Comparison of ENCODE assay signal across 17 cellular contexts in genomic region chr9:112248722-112249121, GRCh38.
DNase-seq lines count a peak whose midpoint lies in the region; ATAC-seq lines count a peak whose summit lies in the region.
"Had no signal": no experiment of that assay in that cellular context is flagged by ENCODE, and none has a peak within 500 bp of the region (broad histone marks: within the 10 kb centered on the region; RNA-seq: fewer than 3 reads in every experiment).

No MANE protein-coding gene starts in this region.

- H3K27me3 ChIP-seq in H7 (ENCODE audit: control insufficient read depth, insufficient read depth, low read length) = no peaks in the 10 kb centered on the region
- H3K27me3 ChIP-seq: uterus had no signal

- peaks cover 15% of the 10 kb centered on the region for H3K4me1 Mint-ChIP-seq in activated CD8-positive, alpha-beta memory T cell treated with anti-CD3 and anti-CD28 coated beads, Interleukin-2, amount 10 ng/mL, durations not matched to agents 7 days and 5 days
- H3K4me1 Mint-ChIP-seq in activated T-helper 1 cell treated with anti-CD3 and anti-CD28 coated beads, Interleukin-12 subunit alpha, Interleukin-12 subunit beta, Interleukin-2, Interleukin-4 antibody, amounts not matched to agents 30 ng/mL and 10 ng/mL and 1 ng/mL, durations not matched to agents 14 hours and 24 hours and 36 hours (ENCODE audit: low read depth) = peaks cover 19% of the 10 kb centered on the region
- peaks cover 14% of the 10 kb centered on the region for H3K4me1 Mint-ChIP-seq in stimulated activated memory B cell treated with anti-CD40 and anti-IgM and Interleukin-4, amounts not matched to agents 10 μg/mL and 1 μg/mL and 100 μg/mL, for 72 hours

- ATAC-seq in activated CD8-positive, alpha-beta memory T cell treated with anti-CD3 and anti-CD28 coated beads, Interleukin-2, amount 10 ng/mL, durations not matched to agents 7 days and 5 days = no peak
- ATAC-seq in stimulated activated memory B cell treated with anti-CD40 and anti-IgM and Interleukin-4, amounts not matched to agents 10 μg/mL and 1 μg/mL and 100 μg/mL, for 72 hours = no peak

- intact Hi-C loops in activated T-helper 1 cell treated with anti-CD3 and anti-CD28 coated beads, Interleukin-12 subunit alpha, Interleukin-12 subunit beta, Interleukin-2, Interleukin-4 antibody, amounts not matched to agents 30 ng/mL and 10 ng/mL and 1 ng/mL, durations not matched to agents 14 hours and 24 hours and 36 hours (cut with micrococcal nuclease) = loop anchor here (2.0 kb wide), 1 partner anchor 84 kb away; the partner anchor contains the start of gene PTBP3

- H3K27ac ChIP-seq in substantia nigra (ENCODE audit: low read depth, low read length, poor library complexity, severe bottlenecking) = no peak overlapping the region
- H3K27ac ChIP-seq: SK-N-MC, uterus had no signal

- H3K4me3 Mint-ChIP-seq in activated CD8-positive, alpha-beta memory T cell treated with anti-CD3 and anti-CD28 coated beads, Interleukin-2, amount 10 ng/mL, durations not matched to agents 7 days and 5 days = no peak overlapping the region
- no peak overlapping the region for H3K4me3 Mint-ChIP-seq in activated T-helper 1 cell treated with anti-CD3 and anti-CD28 coated beads, Interleukin-12 subunit alpha, Interleukin-12 subunit beta, Interleukin-2, Interleukin-4 antibody, amounts not matched to agents 30 ng/mL and 10 ng/mL and 1 ng/mL, durations not matched to agents 14 hours and 24 hours and 36 hours
- H3K4me3 Mint-ChIP-seq in stimulated activated memory B cell treated with anti-CD40 and anti-IgM and Interleukin-4, amounts not matched to agents 10 μg/mL and 1 μg/mL and 100 μg/mL, for 72 hours = no peak overlapping the region

- H3K36me3 ChIP-seq in H7 (replicated peaks; ENCODE audit: control insufficient read depth, insufficient read depth, low read length) = peaks cover 2% of the 10 kb centered on the region; the same call in 1 of the 2 replicates
- H3K36me3 ChIP-seq: uterus had no signal

- no peaks in the 10 kb centered on the region for H3K27me3 Mint-ChIP-seq in activated CD8-positive, alpha-beta memory T cell treated with anti-CD3 and anti-CD28 coated beads, Interleukin-2, amount 10 ng/mL, durations not matched to agents 7 days and 5 days
- H3K27me3 Mint-ChIP-seq in activated T-helper 1 cell treated with anti-CD3 and anti-CD28 coated beads, Interleukin-12 subunit alpha, Interleukin-12 subunit beta, Interleukin-2, Interleukin-4 antibody, amounts not matched to agents 30 ng/mL and 10 ng/mL and 1 ng/mL, durations not matched to agents 14 hours and 24 hours and 36 hours (ENCODE audit: insufficient read depth) = no peaks in the 10 kb centered on the region
- no peaks in the 10 kb centered on the region for H3K27me3 Mint-ChIP-seq in stimulated activated memory B cell treated with anti-CD40 and anti-IgM and Interleukin-4, amounts not matched to agents 10 μg/mL and 1 μg/mL and 100 μg/mL, for 72 hours

- H3K36me3 Mint-ChIP-seq in activated CD8-positive, alpha-beta memory T cell treated with anti-CD3 and anti-CD28 coated beads, Interleukin-2, amount 10 ng/mL, durations not matched to agents 7 days and 5 days = peaks cover 59% of the 10 kb centered on the region
- peaks cover 35% of the 10 kb centered on the region for H3K36me3 Mint-ChIP-seq in activated T-helper 1 cell treated with anti-CD3 and anti-CD28 coated beads, Interleukin-12 subunit alpha, Interleukin-12 subunit beta, Interleukin-2, Interleukin-4 antibody, amounts not matched to agents 30 ng/mL and 10 ng/mL and 1 ng/mL, durations not matched to agents 14 hours and 24 hours and 36 hours (ENCODE audit: low read depth)
- H3K36me3 Mint-ChIP-seq in stimulated activated memory B cell treated with anti-CD40 and anti-IgM and Interleukin-4, amounts not matched to agents 10 μg/mL and 1 μg/mL and 100 μg/mL, for 72 hours = peaks cover 65% of the 10 kb centered on the region

- DNase-seq in activated CD8-positive, alpha-beta memory T cell treated with anti-CD3 and anti-CD28 coated beads, Interleukin-2, amount 10 ng/mL, durations not matched to agents 7 days and 5 days = no peak
- DNase-seq in activated CD8-positive, alpha-beta memory T cell treated with anti-CD3 and anti-CD28 coated beads, Interleukin-2, amount 50 U/mL, for 48 hours = no peak
- no peak for DNase-seq in activated T-helper 1 cell treated with anti-CD3 and anti-CD28 coated beads, Interleukin-12 subunit alpha, Interleukin-12 subunit beta, Interleukin-2, Interleukin-4 antibody, amounts not matched to agents 30 ng/mL and 10 ng/mL and 1 ng/mL, durations not matched to agents 14 hours and 24 hours and 36 hours (ENCODE audit: low spot score)
- peak; percentile 14 for DNase-seq in fibroblast of gingiva (ENCODE audit: low read depth)
- no peak for DNase-seq in substantia nigra (lab: John Stamatoyannopoulos, UW)
- DNase-seq in H7 = no peak
- no peak for DNase-seq in middle frontal gyrus (ENCODE audit: extremely low spot score, low spot score)
- DNase-seq: activated CD4-positive, CD25-positive, alpha-beta regulatory T cell treated with anti-CD3 and anti-CD28 coated beads, Interleukin-2, amount 50 U/mL, for 72 hours; activated effector memory CD4-positive, alpha-beta T cell treated with anti-CD3 and anti-CD28 coated beads, Interleukin-2, amount 50 U/mL, for 16 hours; DMS79; KBM-7; left colon; NCI-H187; NCI-H748 treated with DMSO at 0.1 percent for 48 hours; uterus had no signal

- H3K4me3 ChIP-seq in H7 (ENCODE audit: insufficient read depth, low read depth, low read length) = no peak overlapping the region
- H3K4me3 ChIP-seq: SK-N-MC, uterus had no signal

- H3K9me3 Mint-ChIP-seq in activated CD8-positive, alpha-beta memory T cell treated with anti-CD3 and anti-CD28 coated beads, Interleukin-2, amount 10 ng/mL, durations not matched to agents 7 days and 5 days (ENCODE audit: low read depth) = no peaks in the 10 kb centered on the region
- no peaks in the 10 kb centered on the region for H3K9me3 Mint-ChIP-seq in activated T-helper 1 cell treated with anti-CD3 and anti-CD28 coated beads, Interleukin-12 subunit alpha, Interleukin-12 subunit beta, Interleukin-2, Interleukin-4 antibody, amounts not matched to agents 30 ng/mL and 10 ng/mL and 1 ng/mL, durations not matched to agents 14 hours and 24 hours and 36 hours
- no peaks in the 10 kb centered on the region for H3K9me3 Mint-ChIP-seq in stimulated activated memory B cell treated with anti-CD40 and anti-IgM and Interleukin-4, amounts not matched to agents 10 μg/mL and 1 μg/mL and 100 μg/mL, for 72 hours

- CTCF ChIA-PET in activated CD8-positive, alpha-beta memory T cell treated with anti-CD3 and anti-CD28 coated beads, Interleukin-2, amount 10 ng/mL, durations not matched to agents 7 days and 5 days (lab: Charles Lee) = no interaction called here

- H3K27ac Mint-ChIP-seq in activated CD8-positive, alpha-beta memory T cell treated with anti-CD3 and anti-CD28 coated beads, Interleukin-2, amount 10 ng/mL, durations not matched to agents 7 days and 5 days = peak overlapping the region; percentile 6
- H3K27ac Mint-ChIP-seq in activated T-helper 1 cell treated with anti-CD3 and anti-CD28 coated beads, Interleukin-12 subunit alpha, Interleukin-12 subunit beta, Interleukin-2, Interleukin-4 antibody, amounts not matched to agents 30 ng/mL and 10 ng/mL and 1 ng/mL, durations not matched to agents 14 hours and 24 hours and 36 hours = peak overlapping the region; percentile 3
- H3K27ac Mint-ChIP-seq in stimulated activated memory B cell treated with anti-CD40 and anti-IgM and Interleukin-4, amounts not matched to agents 10 μg/mL and 1 μg/mL and 100 μg/mL, for 72 hours = peak overlapping the region; percentile 61

Comparison
In these comparisons a context has a peak if more than half of its experiments do, and no peak if none do; other contexts are left out.
1. H3K27ac Mint-ChIP-seq: peak in every context shown above with its lines; median percentile 61 in stimulated activated memory B cell treated with anti-CD40 and anti-IgM and Interleukin-4, amounts not matched to agents 10 μg/mL and 1 μg/mL and 100 μg/mL, for 72 hours; 6 in activated CD8-positive, alpha-beta memory T cell treated with anti-CD3 and anti-CD28 coated beads, Interleukin-2, amount 10 ng/mL, durations not matched to agents 7 days and 5 days; 3 in activated T-helper 1 cell treated with anti-CD3 and anti-CD28 coated beads, Interleukin-12 subunit alpha, Interleukin-12 subunit beta, Interleukin-2, Interleukin-4 antibody, amounts not matched to agents 30 ng/mL and 10 ng/mL and 1 ng/mL, durations not matched to agents 14 hours and 24 hours and 36 hours.